Comparison of ENCODE assay signal across 10 cellular contexts in genomic region chr5:87231037-87231808, GRCh38. TPM values are rescaled to one million over a fixed set of nuclear protein-coding genes. Genes with fewer than 3 reads are reported as not detected.
A peak's percentile ranks its signal among the peaks of the same experiment; 100 is the strongest.
DNase-seq lines count a peak whose midpoint lies in the region; ATAC-seq, FAIRE-seq and TF ChIP-seq lines count a peak whose summit lies in the region.
"Had no signal": no experiment of that assay in that cellular context is flagged by ENCODE, and none has a peak within 500 bp of the region (broad histone marks: within the 10 kb centered on the region; RNA-seq: fewer than 3 reads in every experiment).

No MANE protein-coding gene starts in this region.

- H3K27ac ChIP-seq in keratinocyte (ENCODE audit: control insufficient read depth, insufficient read depth, low read length) (no peak overlapping the region), gastroesophageal sphincter (no peak overlapping the region)
- H3K27ac ChIP-seq: sigmoid colon had no signal

- TF ChIP-seq CTCF in keratinocyte (optimal IDR thresholded peaks at IDR 0.05 in 1 of 3, IDR thresholded peaks at IDR 0.05 in 1 of 3, conservative IDR thresholded peaks at IDR 0.05 in 1 of 3; ENCODE audit: extremely low read depth in 1 of 3, insufficient read depth in 2 of 3, low read length in 3 of 3) (no peak), mucosa of descending colon (IDR thresholded peaks at IDR 0.05) (no peak), gastroesophageal sphincter (IDR thresholded peaks at IDR 0.05) (no peak)

- FAIRE-seq in keratinocyte (lab: Jason Lieb, UNC): peak; percentile 39

- no peaks in the 10 kb centered on the region for H3K79me2 ChIP-seq in keratinocyte (ENCODE audit: control insufficient read depth, insufficient read depth, low read length)

- no peak for TF ChIP-seq POLR2A in gastroesophageal sphincter (IDR thresholded peaks at IDR 0.05)

- intact Hi-C loops in mucosa of descending colon (cut with DNase I, micrococcal nuclease): no loop called here

- no peaks in the 10 kb centered on the region for H3K9me3 ChIP-seq in keratinocyte (ENCODE audit: control insufficient read depth, low read depth, low read length)
- no peaks in the 10 kb centered on the region for H3K9me3 ChIP-seq in mucosa of descending colon
- no peaks in the 10 kb centered on the region for H3K9me3 ChIP-seq in gastroesophageal sphincter
- H3K9me3 ChIP-seq: sigmoid colon had no signal

- dilution Hi-C loops in keratinocyte (cut with MboI; ENCODE audit: extremely low pct_ligation_motif_present, low sequenced_read_pairs): no loop called here

- WGBS in gastroesophageal sphincter (ENCODE audit: low coverage in 1 of 2), 2 donors: 65 to 84% methylated on average over 2 to 5 of the region's 5 CpGs

- H3K27me3 ChIP-seq in keratinocyte (ENCODE audit: control insufficient read depth, extremely low read depth, insufficient read depth, low read length): no peaks in the 10 kb centered on the region
- no peaks in the 10 kb centered on the region for H3K27me3 ChIP-seq in gastroesophageal sphincter
- H3K27me3 ChIP-seq: sigmoid colon had no signal

- H3K4me2 ChIP-seq in keratinocyte (ENCODE audit: control insufficient read depth, extremely low read depth, insufficient read depth, low read depth, low read length): no peak overlapping the region

- H3K9me1 ChIP-seq in keratinocyte (ENCODE audit: control insufficient read depth, extremely low read depth, insufficient read depth, low read length): no peaks in the 10 kb centered on the region

- H3K36me3 ChIP-seq in keratinocyte (ENCODE audit: control insufficient read depth in 2 of 2, extremely low read depth in 1 of 2, insufficient read depth in 2 of 2, low read length in 2 of 2): no peaks in the 10 kb centered on the region
- H3K36me3 ChIP-seq in mucosa of descending colon (ENCODE audit: low read depth): no peaks in the 10 kb centered on the region
- no peaks in the 10 kb centered on the region for H3K36me3 ChIP-seq in gastroesophageal sphincter
- H3K36me3 ChIP-seq: sigmoid colon had no signal

- DNase-seq in keratinocyte (ENCODE audit: low read depth, low spot score) (no peak), T-helper 9 cell (no peak), mucosa of descending colon (no peak), DMS 273 (lab: John Stamatoyannopoulos, UW; ENCODE audit: unreplicated experiment) (no peak)
- DNase-seq: NK-92 treated with Interleukin-12 subunit alpha and Interleukin-12 subunit beta, amount 100 ng/mL, for 24 hours; sigmoid colon had no signal

- H3K4me3 ChIP-seq in keratinocyte (ENCODE audit: control insufficient read depth in 2 of 3, extremely low read depth in 1 of 3, insufficient read depth in 2 of 3, low read depth in 1 of 3, low read length in 3 of 3) (no peak overlapping the region), mucosa of descending colon (no peak overlapping the region), gastroesophageal sphincter (no peak overlapping the region)
- H3K4me3 ChIP-seq: sigmoid colon had no signal

- ATAC-seq in GM18909 (IDR thresholded peaks at IDR 0.05; ENCODE audit: poor library complexity, unreplicated experiment): peak; percentile 97
- ATAC-seq in GM21723 (IDR thresholded peaks at IDR 0.05; ENCODE audit: unreplicated experiment): peak; percentile 97
- peak; percentile 95 for ATAC-seq in HG03432 (IDR thresholded peaks at IDR 0.05; ENCODE audit: unreplicated experiment)
- ATAC-seq in mucosa of descending colon: no peak
- no peak for ATAC-seq in gastroesophageal sphincter

- no peaks in the 10 kb centered on the region for H4K20me1 ChIP-seq in keratinocyte (ENCODE audit: control insufficient read depth, extremely low read depth, insufficient read depth, low read length)

- no peak for TF ChIP-seq EP300 in gastroesophageal sphincter (IDR thresholded peaks at IDR 0.05)

- no peak overlapping the region for H3K9ac ChIP-seq in keratinocyte (ENCODE audit: control insufficient read depth, extremely low read depth, insufficient read depth, low read length)

- no peak overlapping the region for H2AFZ ChIP-seq in keratinocyte (ENCODE audit: control insufficient read depth, low read length)

- peaks cover 17% of the 10 kb centered on the region for H3K4me1 ChIP-seq in keratinocyte (ENCODE audit: control insufficient read depth, extremely low read depth, insufficient read depth, low read length)
- no peaks in the 10 kb centered on the region for H3K4me1 ChIP-seq in mucosa of descending colon (ENCODE audit: low read depth)
- no peaks in the 10 kb centered on the region for H3K4me1 ChIP-seq in gastroesophageal sphincter
- H3K4me1 ChIP-seq: sigmoid colon had no signal

RNA-seq across cellular contexts. Expression of gene RASA1, which starts 36.5 kb away (rescaled TPM):
- polyA plus RNA-seq in keratinocyte: 41.4 to 57.9 TPM (median 42.4 TPM) in 3 replicates
- 41.6 TPM for polyA plus RNA-seq in keratinocyte (2011; ENCODE audit: low read depth)
- polyA plus RNA-seq in keratinocyte (2011; cell fraction: cytosol; rRNA removed): 26.9 and 58.3 TPM in 2 replicates
- 75.1 and 88.5 TPM in 2 replicates for polyA plus RNA-seq in keratinocyte (2011; cell fraction: nucleus; rRNA removed)
- polyA plus RNA-seq in keratinocyte (2012; ENCODE audit: low replicate concordance): 24.6 and 35.8 TPM in 2 replicates
- 12.8 to 50.5 TPM (median 31.5 TPM) in 3 replicates for polyA minus RNA-seq in keratinocyte
- 16.5 TPM for polyA minus RNA-seq in keratinocyte (2011; cell fraction: cytosol; rRNA and poly(A)+ RNA removed)
- polyA minus RNA-seq in keratinocyte (2011; cell fraction: nucleus; rRNA and poly(A)+ RNA removed): 41.0 and 73.3 TPM in 2 replicates
- total RNA-seq in mucosa of descending colon (10 to 100 TPM; 25.0 to 27.0 (median 25.8) TPM), gastroesophageal sphincter (10 to 100 TPM; 23.8 to 27.2 (median 26.0) TPM)

Comparison
In these comparisons a context has a peak if more than half of its experiments do, and no peak if none do; other contexts are left out.
1. ATAC-seq: peak in GM18909 (single experiment), GM21723 (single experiment) and HG03432 (single experiment); none in mucosa of descending colon (single experiment) and gastroesophageal sphincter (single experiment).